In the genomic region with DNA sequence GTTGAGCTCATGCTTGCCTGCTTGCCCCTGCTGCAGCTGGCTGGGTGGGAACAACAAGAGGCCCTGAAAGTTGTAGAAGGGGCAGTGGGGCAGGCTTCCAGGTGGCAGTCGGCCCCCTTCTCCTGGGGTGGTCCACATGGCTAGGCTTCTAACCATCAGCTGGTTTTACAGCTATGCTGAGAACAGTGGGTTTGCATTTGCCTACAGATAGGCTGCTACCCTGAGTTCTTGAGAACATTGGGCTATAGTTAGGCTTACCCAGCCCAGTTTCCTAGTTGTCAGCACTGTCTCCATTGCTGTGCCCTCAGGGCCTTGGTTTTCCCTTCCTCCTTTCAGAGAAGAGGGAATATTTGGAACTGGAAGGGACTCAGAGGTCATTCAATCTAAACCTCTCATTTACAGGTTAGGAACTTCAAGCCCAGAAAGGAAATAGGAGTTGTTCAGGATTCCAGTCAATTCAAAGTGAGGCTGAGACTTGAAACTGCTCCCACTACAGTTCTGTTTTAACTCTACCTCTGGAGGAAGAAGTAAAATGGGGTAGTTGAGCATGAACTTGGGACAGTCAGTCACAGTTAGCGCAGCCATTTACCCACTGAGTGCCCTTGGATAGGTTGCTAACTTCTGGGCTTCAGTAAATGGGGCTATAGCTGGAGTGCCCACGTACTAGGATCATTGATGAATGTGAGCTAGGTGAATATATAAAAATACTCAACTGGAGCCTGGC, we compare ENCODE assay signal across 17 cellular contexts. TPM values are rescaled to one million over a fixed set of nuclear protein-coding genes. Genes with fewer than 3 reads are reported as not detected.
DNase-seq lines count a peak whose midpoint lies in the region; ATAC-seq lines count a peak whose summit lies in the region.
"Had no signal": no experiment of that assay in that cellular context is flagged by ENCODE, and none has a peak within 500 bp of the region (broad histone marks: within the 10 kb centered on the region; RNA-seq: fewer than 3 reads in every experiment).

No MANE protein-coding gene starts in this region.

- H3K4me1 ChIP-seq in Karpas-422 (ENCODE audit: low read length), result peaks cover 63% of the 10 kb centered on the region

- H3K79me2 ChIP-seq in Karpas-422 (ENCODE audit: low read length), result peaks cover 98% of the 10 kb centered on the region

- H3K27ac Mint-ChIP-seq in activated naive CD4-positive, alpha-beta T cell treated with anti-CD3 and anti-CD28 coated beads, Interleukin-2, amount 10 ng/mL, durations not matched to agents 7 days and 5 days, result peak overlapping the region; percentile 56
- H3K27ac Mint-ChIP-seq in activated naive CD8-positive, alpha-beta T cell treated with anti-CD3 and anti-CD28 coated beads, Interleukin-2, amount 50 U/mL, for 24 hours, result peak overlapping the region; percentile 19
- H3K27ac Mint-ChIP-seq in stimulated activated naive B cell treated with anti-CD40 and anti-IgM and Interleukin-4, amounts not matched to agents 10 μg/mL and 1 μg/mL and 100 μg/mL, for 72 hours, result peak overlapping the region; percentile 15

- no peaks in the 10 kb centered on the region for H3K9me2 ChIP-seq in Karpas-422 (replicated peaks; ENCODE audit: insufficient read depth, low read length)

- no peak overlapping the region for H3K4me3 Mint-ChIP-seq in activated naive CD4-positive, alpha-beta T cell treated with anti-CD3 and anti-CD28 coated beads, Interleukin-2, amount 10 ng/mL, durations not matched to agents 7 days and 5 days
- H3K4me3 Mint-ChIP-seq in activated naive CD8-positive, alpha-beta T cell treated with anti-CD3 and anti-CD28 coated beads, Interleukin-2, amount 50 U/mL, for 24 hours, result peak overlapping the region; percentile 9
- peak overlapping the region; percentile 25 to 33 for H3K4me3 Mint-ChIP-seq in stimulated activated naive B cell treated with anti-CD40 and anti-IgM and Interleukin-4, amounts not matched to agents 10 μg/mL and 1 μg/mL and 100 μg/mL, for 72 hours

- no peak for DNase-seq in activated naive CD4-positive, alpha-beta T cell treated with anti-CD3 and anti-CD28 coated beads, Interleukin-2, amount 10 ng/mL, durations not matched to agents 7 days and 5 days
- no peak for DNase-seq in activated naive CD4-positive, alpha-beta T cell treated with anti-CD3 and anti-CD28 coated beads, Interleukin-2, amount 50 U/mL, for 16 hours
- no peak for DNase-seq in Karpas-422
- DNase-seq in activated naive CD8-positive, alpha-beta T cell treated with anti-CD3 and anti-CD28 coated beads, Interleukin-2, amount 50 U/mL, for 24 hours, result no peak
- no peak for DNase-seq in stimulated activated naive B cell treated with anti-CD40 and anti-IgM and Interleukin-4, amounts not matched to agents 10 μg/mL and 1 μg/mL and 100 μg/mL, for 72 hours
- no peak for DNase-seq in NCI-H2227 (lab: John Stamatoyannopoulos, UW; ENCODE audit: unreplicated experiment)
- no peak for DNase-seq in stimulated activated CD4-positive, alpha-beta T cell treated with anti-CD3 and anti-CD28 coated beads, Interleukin-1b, Interleukin-23, amount 100 ng/mL, for 48 hours
- DNase-seq: DMS53, midbrain, NCI-H2081, NCI-H748 treated with DMSO at 0.1 percent for 48 hours, RPMI8226, small intestine had no signal

- H3K4me2 ChIP-seq in Karpas-422 (ENCODE audit: low read depth, low read length, poor library complexity, severe bottlenecking), result peak overlapping the region; percentile 2

- H3K4me3 ChIP-seq in Karpas-422 (ENCODE audit: low read length), result no peak overlapping the region

- no peaks in the 10 kb centered on the region for H3K9me3 ChIP-seq in Karpas-422 (ENCODE audit: low read length)

- H3K36me3 ChIP-seq in Karpas-422 (ENCODE audit: insufficient read depth, low read length), result peaks cover 1% of the 10 kb centered on the region; the same call in 1 of the 2 replicates

- H3K27ac ChIP-seq in Karpas-422 (ENCODE audit: low read length), result no peak overlapping the region
- H3K27ac ChIP-seq: epithelial cell of prostate, HL-60, parathyroid adenoma had no signal

- CTCF ChIA-PET in activated naive CD4-positive, alpha-beta T cell treated with anti-CD3 and anti-CD28 coated beads, Interleukin-2, amount 10 ng/mL, durations not matched to agents 7 days and 5 days (lab: Charles Lee), result interaction anchor here (1.4 to 1.5 kb wide), 2 partner anchors 116 to 119 kb away, joined by 3 read pairs; no protein-coding TSS in a partner anchor

- peaks cover 88% of the 10 kb centered on the region for H4K20me1 ChIP-seq in Karpas-422 (ENCODE audit: insufficient read depth, low read depth, low read length)

- no peak overlapping the region for H3K9ac ChIP-seq in Karpas-422 (ENCODE audit: low read length)
- H3K9ac ChIP-seq: parathyroid adenoma had no signal

- H2AFZ ChIP-seq in Karpas-422 (ENCODE audit: low read length), result no peak overlapping the region
- H2AFZ ChIP-seq: parathyroid adenoma had no signal

- ATAC-seq in activated naive CD8-positive, alpha-beta T cell treated with anti-CD3 and anti-CD28 coated beads, Interleukin-2, amount 50 U/mL, for 24 hours, result no peak
- peak; percentile 40 to 52 for ATAC-seq in stimulated activated naive B cell treated with anti-CD40 and anti-IgM and Interleukin-4, amounts not matched to agents 10 μg/mL and 1 μg/mL and 100 μg/mL, for 72 hours (replicated peaks)
- ATAC-seq in GM19395 (IDR thresholded peaks at IDR 0.05; ENCODE audit: unreplicated experiment), result no peak

- peaks cover 68% of the 10 kb centered on the region for H3K4me1 Mint-ChIP-seq in activated naive CD4-positive, alpha-beta T cell treated with anti-CD3 and anti-CD28 coated beads, Interleukin-2, amount 10 ng/mL, durations not matched to agents 7 days and 5 days
- H3K4me1 Mint-ChIP-seq in activated naive CD8-positive, alpha-beta T cell treated with anti-CD3 and anti-CD28 coated beads, Interleukin-2, amount 50 U/mL, for 24 hours, result peaks cover 86% of the 10 kb centered on the region
- peaks cover 63 to 76% of the 10 kb centered on the region in 2 donors for H3K4me1 Mint-ChIP-seq in stimulated activated naive B cell treated with anti-CD40 and anti-IgM and Interleukin-4, amounts not matched to agents 10 μg/mL and 1 μg/mL and 100 μg/mL, for 72 hours

- H3K27me3 ChIP-seq in Karpas-422 (ENCODE audit: low read length), result no peaks in the 10 kb centered on the region

- H3K27me3 Mint-ChIP-seq in activated naive CD4-positive, alpha-beta T cell treated with anti-CD3 and anti-CD28 coated beads, Interleukin-2, amount 10 ng/mL, durations not matched to agents 7 days and 5 days, result no peaks in the 10 kb centered on the region
- H3K27me3 Mint-ChIP-seq in activated naive CD8-positive, alpha-beta T cell treated with anti-CD3 and anti-CD28 coated beads, Interleukin-2, amount 50 U/mL, for 24 hours, result no peaks in the 10 kb centered on the region
- no peaks in the 10 kb centered on the region for H3K27me3 Mint-ChIP-seq in stimulated activated naive B cell treated with anti-CD40 and anti-IgM and Interleukin-4, amounts not matched to agents 10 μg/mL and 1 μg/mL and 100 μg/mL, for 72 hours

- H3K36me3 Mint-ChIP-seq in activated naive CD4-positive, alpha-beta T cell treated with anti-CD3 and anti-CD28 coated beads, Interleukin-2, amount 10 ng/mL, durations not matched to agents 7 days and 5 days, result peaks cover 14% of the 10 kb centered on the region
- peaks cover 24% of the 10 kb centered on the region for H3K36me3 Mint-ChIP-seq in activated naive CD8-positive, alpha-beta T cell treated with anti-CD3 and anti-CD28 coated beads, Interleukin-2, amount 50 U/mL, for 24 hours (ENCODE audit: low read depth)
- peaks cover 11 to 12% of the 10 kb centered on the region in 2 donors for H3K36me3 Mint-ChIP-seq in stimulated activated naive B cell treated with anti-CD40 and anti-IgM and Interleukin-4, amounts not matched to agents 10 μg/mL and 1 μg/mL and 100 μg/mL, for 72 hours

- H3K9me3 Mint-ChIP-seq in activated naive CD4-positive, alpha-beta T cell treated with anti-CD3 and anti-CD28 coated beads, Interleukin-2, amount 10 ng/mL, durations not matched to agents 7 days and 5 days, result no peaks in the 10 kb centered on the region
- no peaks in the 10 kb centered on the region for H3K9me3 Mint-ChIP-seq in activated naive CD8-positive, alpha-beta T cell treated with anti-CD3 and anti-CD28 coated beads, Interleukin-2, amount 50 U/mL, for 24 hours
- no peaks in the 10 kb centered on the region for H3K9me3 Mint-ChIP-seq in stimulated activated naive B cell treated with anti-CD40 and anti-IgM and Interleukin-4, amounts not matched to agents 10 μg/mL and 1 μg/mL and 100 μg/mL, for 72 hours

RNA-seq across cellular contexts. Expression of a gene that starts 11.5 kb away (rescaled TPM):
- 105 and 140 TPM in 2 replicates for total RNA-seq in Karpas-422 (2014; rRNA removed; shearing (Covaris generic); ENCODE audit: low replicate concordance)

Comparison
In these comparisons a context has a peak if more than half of its experiments do, and no peak if none do; other contexts are left out.
1. ATAC-seq: peak in stimulated activated naive B cell treated with anti-CD40 and anti-IgM and Interleukin-4, amounts not matched to agents 10 μg/mL and 1 μg/mL and 100 μg/mL, for 72 hours (2 of 2); none in activated naive CD8-positive, alpha-beta T cell treated with anti-CD3 and anti-CD28 coated beads, Interleukin-2, amount 50 U/mL, for 24 hours (single experiment) and GM19395 (single experiment).
2. Peak in every context shown above with its lines, with median percentiles within 50 percentile points of each other: H3K27ac Mint-ChIP-seq.